In genomic region chr5:135032613-135033025, GRCh38 we compare ENCODE assay signal across 9 cellular contexts. TPM values are rescaled to one million over a fixed set of nuclear protein-coding genes. Genes with fewer than 3 reads are reported as not detected.
DNase-seq lines count a peak whose midpoint lies in the region; ATAC-seq, FAIRE-seq and TF ChIP-seq lines count a peak whose summit lies in the region.
"Had no signal": no experiment of that assay in that cellular context is flagged by ENCODE, and none has a peak within 500 bp of the region (broad histone marks: within the 10 kb centered on the region; RNA-seq: fewer than 3 reads in every experiment).

No MANE protein-coding gene starts in this region.

- H4K20me1 ChIP-seq in OCI-LY3 (ENCODE audit: insufficient read depth, low read length) (0 out of 2 replicates have a peak, but pooled peaks cover 3% of the 10 kb centered on the region), endothelial cell of umbilical vein (replicated peaks; ENCODE audit: control insufficient read depth, extremely low read depth, insufficient read depth, low read length) (no peaks in the 10 kb centered on the region)

- H3K9ac ChIP-seq in OCI-LY3 (ENCODE audit: low read length) (peak overlapping the region; percentile 100), endothelial cell of umbilical vein (replicated peaks; ENCODE audit: extremely low read depth, insufficient read depth, low read length) (no peak overlapping the region)

- H3K9me1 ChIP-seq in endothelial cell of umbilical vein (replicated peaks; ENCODE audit: control insufficient read depth, extremely low read depth, insufficient read depth, low read length), result no peaks in the 10 kb centered on the region

- DNase-seq in GM12865 (ENCODE audit: low read depth) (no peak), endothelial cell of umbilical vein (ENCODE audit: low read depth, low spot score) (no peak), gastrocnemius medialis (no peak), HuH-7 (ENCODE audit: low spot score) (no peak), head of caudate nucleus (no peak)
- no peak for DNase-seq in activated effector memory CD4-positive, alpha-beta T cell treated with anti-CD3 and anti-CD28 coated beads, Interleukin-2, amount 50 U/mL, for 16 hours
- DNase-seq: effector memory CD4-positive, alpha-beta T cell had no signal

- CTCF ChIA-PET in endothelial cell of umbilical vein (lab: Charles Lee), result interaction anchor here (0.7 to 1.1 kb wide), 2 partner anchors 10 to 300 kb away, joined by 3 read pairs; no protein-coding TSS in a partner anchor

- ATAC-seq in gastrocnemius medialis, result no peak
- ATAC-seq in GM21390 (IDR thresholded peaks at IDR 0.05; ENCODE audit: unreplicated experiment), result no peak

- H3K27ac ChIP-seq in OCI-LY3 (ENCODE audit: low read length) (peak overlapping the region; percentile 70), endothelial cell of umbilical vein (ENCODE audit: insufficient read depth, low read depth, low read length) (no peak overlapping the region), gastrocnemius medialis (peak overlapping the region in 1 of 4 donors; percentile 78)

- FAIRE-seq in endothelial cell of umbilical vein (lab: Jason Lieb, UNC), result no peak

- in situ Hi-C loops in gastrocnemius medialis (cut with MboI; ENCODE audit: low sequenced_read_pairs in 4 of 4), result no loop called here

- intact Hi-C loops in endothelial cell of umbilical vein (cut with micrococcal nuclease) (loop anchor here (5.0 kb wide), 1 partner anchor 300 kb away; no protein-coding TSS in a partner anchor), gastrocnemius medialis (cut with DNase I; ENCODE audit: low total_unique reads) (loop anchor here (5.0 to 10.0 kb wide), 2 partner anchors 160 to 302 kb away; no protein-coding TSS in a partner anchor), head of caudate nucleus (cut with DNase I) (no loop called here)

- H3K4me3 ChIP-seq in GM12865 (ENCODE audit: low read depth, low read length), result peak overlapping the region; percentile 50
- peak overlapping the region; percentile 100 for H3K4me3 ChIP-seq in OCI-LY3 (ENCODE audit: low read length)
- H3K4me3 ChIP-seq in endothelial cell of umbilical vein (replicated peaks in 1 of 3; ENCODE audit: insufficient read depth in 1 of 3, low read depth in 1 of 3, low read length in 3 of 3), result no peak overlapping the region
- H3K4me3 ChIP-seq in gastrocnemius medialis, result peak overlapping the region; percentile 52 to 79 (median 58)

- H3K79me2 ChIP-seq in OCI-LY3 (ENCODE audit: low read length) (peaks cover 45% of the 10 kb centered on the region), endothelial cell of umbilical vein (ENCODE audit: control insufficient read depth, insufficient read depth, low read length) (no peaks in the 10 kb centered on the region)

- BruUV-seq in endothelial cell of umbilical vein (replicated peaks; lab: Mats Ljungman, UMichigan), result no TSS peak

- H3K27me3 ChIP-seq in OCI-LY3 (ENCODE audit: low read depth, low read length), result no peaks in the 10 kb centered on the region
- peaks cover 81 to 95% of the 10 kb centered on the region in 2 experiments for H3K27me3 ChIP-seq in endothelial cell of umbilical vein (ENCODE audit: control insufficient read depth in 2 of 2, insufficient read depth in 2 of 2, low read length in 2 of 2)
- peaks cover 72 to 84% (median 84%) of the 10 kb centered on the region in 3 donors for H3K27me3 ChIP-seq in gastrocnemius medialis

- dilution Hi-C loops in endothelial cell of umbilical vein (cut with MboI; ENCODE audit: extremely low pct_ligation_motif_present, low sequenced_read_pairs), result no loop called here

- H3K4me1 ChIP-seq in OCI-LY3 (ENCODE audit: low read length) (peaks cover 12% of the 10 kb centered on the region), endothelial cell of umbilical vein (ENCODE audit: control insufficient read depth, extremely low read depth, insufficient read depth, low read length) (peaks cover 5% of the 10 kb centered on the region), gastrocnemius medialis (peaks cover 21 to 25% of the 10 kb centered on the region in 2 donors)

- POLR2A ChIA-PET in endothelial cell of umbilical vein (lab: Charles Lee), result no interaction called here

- peak overlapping the region; percentile 94 for H3K4me2 ChIP-seq in OCI-LY3 (ENCODE audit: low read length)
- peak overlapping the region; percentile 20 for H3K4me2 ChIP-seq in endothelial cell of umbilical vein (ENCODE audit: insufficient read depth, low read length)

- TF ChIP-seq POLR2A in endothelial cell of umbilical vein (IDR thresholded peaks at IDR 0.05; ENCODE audit: low read depth, low read length), result no peak
- no peak for TF ChIP-seq POLR2A in gastrocnemius medialis (IDR thresholded peaks at IDR 0.05)

- no peaks in the 10 kb centered on the region for H3K36me3 ChIP-seq in OCI-LY3 (replicated peaks; ENCODE audit: low read depth, low read length)
- no peaks in the 10 kb centered on the region for H3K36me3 ChIP-seq in endothelial cell of umbilical vein (ENCODE audit: control insufficient read depth in 2 of 2, extremely low read depth in 1 of 2, insufficient read depth in 2 of 2, low read length in 2 of 2)
- H3K36me3 ChIP-seq in gastrocnemius medialis, result no peaks in the 10 kb centered on the region

- H3K9me3 ChIP-seq in OCI-LY3 (ENCODE audit: insufficient read depth, low read length), result no peaks in the 10 kb centered on the region
- no peaks in the 10 kb centered on the region for H3K9me3 ChIP-seq in endothelial cell of umbilical vein (replicated peaks; ENCODE audit: control insufficient read depth, insufficient read depth, low read length)
- H3K9me3 ChIP-seq in gastrocnemius medialis, result no peaks in the 10 kb centered on the region

- H2AFZ ChIP-seq in OCI-LY3 (ENCODE audit: low read depth, low read length), result peak overlapping the region; percentile 46; the same call in 1 of the 2 replicates
- H2AFZ ChIP-seq in endothelial cell of umbilical vein (ENCODE audit: low read depth, low read length), result no peak overlapping the region

- no peak for TF ChIP-seq CTCF in GM12865 (IDR thresholded peaks at IDR 0.05; ENCODE audit: insufficient read depth, low read depth, low read length, missing control alignments)
- TF ChIP-seq CTCF in OCI-LY3 (IDR thresholded peaks at IDR 0.05; ENCODE audit: low read depth, low read length), result no peak
- TF ChIP-seq CTCF in endothelial cell of umbilical vein (IDR thresholded peaks at IDR 0.05; ENCODE audit: extremely low read depth in 1 of 2, insufficient read depth in 1 of 2, low read depth in 1 of 2, low read length in 2 of 2), result no peak
- no peak for TF ChIP-seq CTCF in gastrocnemius medialis (IDR thresholded peaks at IDR 0.05 in 4 of 5, conservative IDR thresholded peaks at IDR 0.05 in 1 of 5)

TF ChIP-seq in endothelial cell of umbilical vein, 7 proteins besides CTCF, POLR2A, EP300 and RAD21:
- TF ChIP-seq GATA2 (IDR thresholded peaks at IDR 0.05; ENCODE audit: insufficient read depth, insufficient read length, low read depth, low read length), result no peak
- TF ChIP-seq EZH2 (IDR thresholded peaks at IDR 0.05; ENCODE audit: borderline replicate concordance, low read depth, low read length, severe bottlenecking), result no peak
TF ChIP-seq in endothelial cell of umbilical vein: peak in this region for 0.

RNA-seq across cellular contexts. Expression of gene PITX1, which starts 1.4 kb away (rescaled TPM):
- total RNA-seq in endothelial cell of umbilical vein (0.42 and 6.0 TPM in 2 replicates), gastrocnemius medialis (10 to 100 TPM in 1 of 4 donors, 1 to 10 TPM in 3; 5.3 to 21.2 (median 9.3) TPM)
- 0.48 and 0.65 TPM in 2 replicates for polyA plus RNA-seq in endothelial cell of umbilical vein
- 0.34 TPM in 2 replicates for polyA plus RNA-seq in endothelial cell of umbilical vein (2011; cell fraction: cytosol; rRNA removed)
- 0.14 and 0.24 TPM in 2 replicates for polyA plus RNA-seq in endothelial cell of umbilical vein (2011; cell fraction: nucleus; rRNA removed)
- 0.08 TPM in 1 of 2 replicates, not detected in the other for polyA plus RNA-seq in endothelial cell of umbilical vein (2012)
- polyA minus RNA-seq in endothelial cell of umbilical vein, result 0.90 and 2.1 TPM in 2 replicates
- polyA minus RNA-seq in endothelial cell of umbilical vein (2011; cell fraction: cytosol; rRNA and poly(A)+ RNA removed), result 76.4 TPM
- polyA minus RNA-seq in endothelial cell of umbilical vein (2011; cell fraction: nucleus; rRNA and poly(A)+ RNA removed), result 0.53 and 0.77 TPM in 2 replicates

Comparison
In these comparisons a context has a peak if more than half of its experiments do, and no peak if none do; other contexts are left out.
1. H3K4me3 ChIP-seq: peak in GM12865 (single experiment), OCI-LY3 (single experiment) and gastrocnemius medialis (4 of 4); none in endothelial cell of umbilical vein (0 of 3).